Comparison of ENCODE assay signal across 25 cellular contexts in genomic region chr17:47634870-47635269, GRCh38. TPM values are rescaled to one million over a fixed set of nuclear protein-coding genes. Genes with fewer than 3 reads are reported as not detected.
A peak's percentile ranks its signal among the peaks of the same experiment; 100 is the strongest.
DNase-seq lines count a peak whose midpoint lies in the region; ATAC-seq, FAIRE-seq and TF ChIP-seq lines count a peak whose summit lies in the region.
"Had no signal": no experiment of that assay in that cellular context is flagged by ENCODE, and none has a peak within 500 bp of the region (broad histone marks: within the 10 kb centered on the region; RNA-seq: fewer than 3 reads in every experiment).

No MANE protein-coding gene starts in this region.

- in situ Hi-C loops in Panc1 (cut with HindIII; ENCODE audit: low pct_unique_long_range_greater_than_20kb, low sequenced_read_pairs), result no loop called here

- DNase-seq in activated CD4-positive, alpha-beta T cell treated with anti-CD3 and anti-CD28 coated beads for 36 hours, result no peak
- DNase-seq in activated CD4-positive, alpha-beta T cell treated with anti-CD3 and anti-CD28 coated beads for 1 hour, result no peak
- no peak for DNase-seq in Panc1 (ENCODE audit: low read depth, low spot score)
- DNase-seq in endothelial cell of umbilical vein (ENCODE audit: low read depth, low spot score), result no peak
- DNase-seq in natural killer cell, result peak; percentile 29
- DNase-seq in activated naive CD4-positive, alpha-beta T cell treated with anti-CD3 and anti-CD28 coated beads for 36 hours, result no peak
- no peak for DNase-seq in foreskin keratinocyte
- no peak for DNase-seq in SKM-1 (lab: John Stamatoyannopoulos, UW; ENCODE audit: unreplicated experiment)
- DNase-seq: Caco-2, DMS153, DND-41, GM23248, H7, HCEC 1CT had no signal

- TF ChIP-seq CTCF in Panc1 (IDR thresholded peaks at IDR 0.05) (no peak), endothelial cell of umbilical vein (IDR thresholded peaks at IDR 0.05; ENCODE audit: extremely low read depth in 1 of 2, insufficient read depth in 1 of 2, low read depth in 1 of 2, low read length in 2 of 2) (no peak), natural killer cell (IDR thresholded peaks at IDR 0.05) (no peak), foreskin keratinocyte (conservative IDR thresholded peaks at IDR 0.05) (no peak)

- H3K27me3 Mint-ChIP-seq in activated CD4-positive, alpha-beta T cell treated with anti-CD3 and anti-CD28 coated beads for 36 hours, result no peaks in the 10 kb centered on the region
- H3K27me3 Mint-ChIP-seq in natural killer cell (ENCODE audit: low read depth in 2 of 2), result no peaks in the 10 kb centered on the region
- H3K27me3 Mint-ChIP-seq in activated naive CD4-positive, alpha-beta T cell treated with anti-CD3 and anti-CD28 coated beads for 36 hours (ENCODE audit: low read depth), result no peaks in the 10 kb centered on the region
- H3K27me3 Mint-ChIP-seq: B cell; CD4-positive, CD25-positive, alpha-beta regulatory T cell had no signal

- H3K4me2 ChIP-seq in endothelial cell of umbilical vein (ENCODE audit: insufficient read depth, low read length), result no peak overlapping the region
- H3K4me2 ChIP-seq: BLaER1 had no signal

- H3K27me3 ChIP-seq in Panc1 (ENCODE audit: control insufficient read depth, insufficient read depth, low read length), result no peaks in the 10 kb centered on the region
- H3K27me3 ChIP-seq in endothelial cell of umbilical vein (ENCODE audit: control insufficient read depth in 2 of 2, insufficient read depth in 2 of 2, low read length in 2 of 2), result no peaks in the 10 kb centered on the region
- H3K27me3 ChIP-seq in foreskin keratinocyte, result no peaks in the 10 kb centered on the region
- H3K27me3 ChIP-seq: BLaER1 had no signal

- no peaks in the 10 kb centered on the region for H3K9me1 ChIP-seq in endothelial cell of umbilical vein (replicated peaks; ENCODE audit: control insufficient read depth, extremely low read depth, insufficient read depth, low read length)

- no peaks in the 10 kb centered on the region for H3K9me3 Mint-ChIP-seq in activated CD4-positive, alpha-beta T cell treated with anti-CD3 and anti-CD28 coated beads for 36 hours (ENCODE audit: low read depth)
- no peaks in the 10 kb centered on the region for H3K9me3 Mint-ChIP-seq in natural killer cell
- H3K9me3 Mint-ChIP-seq in activated naive CD4-positive, alpha-beta T cell treated with anti-CD3 and anti-CD28 coated beads for 36 hours, result no peaks in the 10 kb centered on the region
- H3K9me3 Mint-ChIP-seq: CD4-positive, CD25-positive, alpha-beta regulatory T cell; CD8-positive, alpha-beta T cell had no signal

- POLR2A ChIA-PET in activated CD4-positive, alpha-beta T cell treated with anti-CD3 and anti-CD28 coated beads for 36 hours (lab: Charles Lee), result no interaction called here
- POLR2A ChIA-PET in Panc1 (lab: Charles Lee), result no interaction called here
- POLR2A ChIA-PET in endothelial cell of umbilical vein (lab: Charles Lee), result no interaction called here

- no peak overlapping the region for H3K4me3 ChIP-seq in Panc1 (ENCODE audit: low read depth in 2 of 2, low read length in 2 of 2)
- H3K4me3 ChIP-seq in endothelial cell of umbilical vein (replicated peaks in 1 of 3; ENCODE audit: insufficient read depth in 1 of 3, low read depth in 1 of 3, low read length in 3 of 3), result no peak overlapping the region
- H3K4me3 ChIP-seq: BLaER1, GM23248 had no signal

- CTCF ChIA-PET in activated CD4-positive, alpha-beta T cell treated with anti-CD3 and anti-CD28 coated beads for 36 hours (lab: Charles Lee), result interaction anchor here (0.7 to 3.1 kb wide), 2 partner anchors 15 to 19 kb away, joined by 3 to 8 read pairs; no protein-coding TSS in a partner anchor
- CTCF ChIA-PET in Panc1 (lab: Charles Lee) (no interaction called here), endothelial cell of umbilical vein (lab: Charles Lee) (no interaction called here)
- CTCF ChIA-PET in activated naive CD4-positive, alpha-beta T cell treated with anti-CD3 and anti-CD28 coated beads for 36 hours (lab: Charles Lee), result no interaction called here

- H3K4me1 ChIP-seq in Panc1 (ENCODE audit: control insufficient read depth, insufficient read depth, low read length), result no peaks in the 10 kb centered on the region
- peaks cover 9% of the 10 kb centered on the region for H3K4me1 ChIP-seq in endothelial cell of umbilical vein (ENCODE audit: control insufficient read depth, extremely low read depth, insufficient read depth, low read length)
- peaks cover 8% of the 10 kb centered on the region for H3K4me1 ChIP-seq in foreskin keratinocyte
- H3K4me1 ChIP-seq: Caco-2 had no signal

- peak; percentile 9 for ATAC-seq in activated CD4-positive, alpha-beta T cell treated with anti-CD3 and anti-CD28 coated beads for 36 hours
- ATAC-seq in Panc1, result 0 out of 2 replicates have a peak, but pooled peaks have one; percentile 33
- ATAC-seq in natural killer cell, result peak; percentile 92 to 98 (median 96)
- no peak for ATAC-seq in foreskin keratinocyte
- ATAC-seq: CD8-positive, alpha-beta T cell had no signal

- peaks cover 5% of the 10 kb centered on the region for H3K36me3 Mint-ChIP-seq in activated CD4-positive, alpha-beta T cell treated with anti-CD3 and anti-CD28 coated beads for 36 hours (ENCODE audit: low read depth)
- no peaks in the 10 kb centered on the region for H3K36me3 Mint-ChIP-seq in natural killer cell
- H3K36me3 Mint-ChIP-seq in activated naive CD4-positive, alpha-beta T cell treated with anti-CD3 and anti-CD28 coated beads for 36 hours (ENCODE audit: low read depth), result peaks cover 4% of the 10 kb centered on the region

- H3K9ac ChIP-seq in endothelial cell of umbilical vein (replicated peaks; ENCODE audit: extremely low read depth, insufficient read depth, low read length), result no peak overlapping the region
- H3K9ac ChIP-seq: BLaER1, GM23248 had no signal

- BruUV-seq in Panc1 (replicated peaks; lab: Mats Ljungman, UMichigan) (no TSS peak), endothelial cell of umbilical vein (replicated peaks; lab: Mats Ljungman, UMichigan) (no TSS peak)

- H4K20me1 ChIP-seq in endothelial cell of umbilical vein (replicated peaks; ENCODE audit: control insufficient read depth, extremely low read depth, insufficient read depth, low read length), result no peaks in the 10 kb centered on the region
- H4K20me1 ChIP-seq: BLaER1 had no signal

- H3K9me3 ChIP-seq in Panc1 (ENCODE audit: control insufficient read depth, insufficient read depth, low read depth, low read length) (no peaks in the 10 kb centered on the region), endothelial cell of umbilical vein (replicated peaks; ENCODE audit: control insufficient read depth, insufficient read depth, low read length) (no peaks in the 10 kb centered on the region)
- H3K9me3 ChIP-seq: BLaER1, Caco-2 had no signal

- no peaks in the 10 kb centered on the region for H3K79me2 ChIP-seq in endothelial cell of umbilical vein (ENCODE audit: control insufficient read depth, insufficient read depth, low read length)

- FAIRE-seq in endothelial cell of umbilical vein (lab: Jason Lieb, UNC), result peak; percentile 18
- FAIRE-seq: A204.1, G401.6, GM12892, GM19239, H1 had no signal

- intact Hi-C loops in activated CD4-positive, alpha-beta T cell treated with anti-CD3 and anti-CD28 coated beads for 36 hours (cut with DNase I, micrococcal nuclease), result no loop called here
- intact Hi-C loops in Panc1 (cut with micrococcal nuclease; ENCODE audit: unreplicated experiment) (no loop called here), endothelial cell of umbilical vein (cut with micrococcal nuclease) (no loop called here), natural killer cell (cut with micrococcal nuclease) (loop anchor here (1.0 kb wide), 1 partner anchor 14 kb away; the partner anchor contains the start of gene KPNB1)
- intact Hi-C loops in activated naive CD4-positive, alpha-beta T cell treated with anti-CD3 and anti-CD28 coated beads for 36 hours (cut with micrococcal nuclease), result no loop called here

- dilution Hi-C loops in endothelial cell of umbilical vein (cut with MboI; ENCODE audit: extremely low pct_ligation_motif_present, low sequenced_read_pairs), result no loop called here

- H3K36me3 ChIP-seq in Panc1 (ENCODE audit: control insufficient read depth, insufficient read depth, low read length), result no peaks in the 10 kb centered on the region
- H3K36me3 ChIP-seq in endothelial cell of umbilical vein (ENCODE audit: control insufficient read depth in 2 of 2, extremely low read depth in 1 of 2, insufficient read depth in 2 of 2, low read length in 2 of 2), result no peaks in the 10 kb centered on the region

- no peak overlapping the region for H3K4me3 Mint-ChIP-seq in activated CD4-positive, alpha-beta T cell treated with anti-CD3 and anti-CD28 coated beads for 36 hours
- H3K4me3 Mint-ChIP-seq in natural killer cell, result peak overlapping the region; percentile 65
- H3K4me3 Mint-ChIP-seq in activated naive CD4-positive, alpha-beta T cell treated with anti-CD3 and anti-CD28 coated beads for 36 hours, result no peak overlapping the region
- H3K4me3 Mint-ChIP-seq: B cell; CD4-positive, CD25-positive, alpha-beta regulatory T cell; CD8-positive, alpha-beta T cell had no signal

- H3K27ac Mint-ChIP-seq in activated CD4-positive, alpha-beta T cell treated with anti-CD3 and anti-CD28 coated beads for 36 hours, result no peak overlapping the region
- peak overlapping the region; percentile 55 to 79 for H3K27ac Mint-ChIP-seq in natural killer cell
- no peak overlapping the region for H3K27ac Mint-ChIP-seq in activated naive CD4-positive, alpha-beta T cell treated with anti-CD3 and anti-CD28 coated beads for 36 hours
- H3K27ac Mint-ChIP-seq: B cell; CD4-positive, CD25-positive, alpha-beta regulatory T cell; CD8-positive, alpha-beta T cell had no signal

- TF ChIP-seq POLR2A in endothelial cell of umbilical vein (IDR thresholded peaks at IDR 0.05; ENCODE audit: low read depth, low read length), result no peak

- no peak overlapping the region for H2AFZ ChIP-seq in endothelial cell of umbilical vein (ENCODE audit: low read depth, low read length)
- H2AFZ ChIP-seq: GM23248 had no signal

- H3K4me1 Mint-ChIP-seq in activated CD4-positive, alpha-beta T cell treated with anti-CD3 and anti-CD28 coated beads for 36 hours, result peaks cover 8% of the 10 kb centered on the region
- H3K4me1 Mint-ChIP-seq in natural killer cell, result peaks cover 20 to 26% of the 10 kb centered on the region in 2 donors
- peaks cover 9% of the 10 kb centered on the region for H3K4me1 Mint-ChIP-seq in activated naive CD4-positive, alpha-beta T cell treated with anti-CD3 and anti-CD28 coated beads for 36 hours (ENCODE audit: low read depth)
- H3K4me1 Mint-ChIP-seq: B cell had no signal

- H3K27ac ChIP-seq in Panc1 (ENCODE audit: low read length) (no peak overlapping the region), endothelial cell of umbilical vein (ENCODE audit: insufficient read depth, low read depth, low read length) (no peak overlapping the region), foreskin keratinocyte (no peak overlapping the region)
- H3K27ac ChIP-seq: 22Rv1, BLaER1, C4-2B, GM23248 had no signal

RNA-seq across cellular contexts. Expression of gene KPNB1, which starts 14.8 kb away (rescaled TPM):
- total RNA-seq in activated CD4-positive, alpha-beta T cell treated with anti-CD3 and anti-CD28 coated beads for 36 hours, result 100 to 1,000 TPM; 640 to 656 TPM
- total RNA-seq in Panc1 (2021; ENCODE audit: unreplicated experiment) (666 TPM), endothelial cell of umbilical vein (495 and 508 TPM in 2 replicates), natural killer cell (100 to 1,000 TPM; 236 to 273 (median 259) TPM), foreskin keratinocyte (313 and 344 TPM in 2 replicates)
- 250 TPM for polyA plus RNA-seq in Panc1 (2012; ENCODE audit: insufficient read length)
- polyA plus RNA-seq in endothelial cell of umbilical vein (108 and 119 TPM in 2 replicates), foreskin keratinocyte (75.6 and 107 TPM in 2 replicates)
- 131 and 149 TPM in 2 replicates for polyA plus RNA-seq in endothelial cell of umbilical vein (2011; cell fraction: cytosol; rRNA removed)
- 215 and 290 TPM in 2 replicates for polyA plus RNA-seq in endothelial cell of umbilical vein (2011; cell fraction: nucleus; rRNA removed)
- polyA plus RNA-seq in endothelial cell of umbilical vein (2012), result 283 and 399 TPM in 2 replicates
- polyA minus RNA-seq in endothelial cell of umbilical vein, result 310 and 339 TPM in 2 replicates
- 181 TPM for polyA minus RNA-seq in endothelial cell of umbilical vein (2011; cell fraction: cytosol; rRNA and poly(A)+ RNA removed)
- polyA minus RNA-seq in endothelial cell of umbilical vein (2011; cell fraction: nucleus; rRNA and poly(A)+ RNA removed), result 113 and 201 TPM in 2 replicates
- total RNA-seq in activated naive CD4-positive, alpha-beta T cell treated with anti-CD3 and anti-CD28 coated beads for 36 hours, result 100 to 1,000 TPM; 602 to 614 TPM

RNA-seq across cellular contexts. Expression of gene TBKBP1, which starts 59.1 kb away (rescaled TPM):
- 10 to 100 TPM; 21.8 to 23.1 TPM for total RNA-seq in activated CD4-positive, alpha-beta T cell treated with anti-CD3 and anti-CD28 coated beads for 36 hours
- total RNA-seq in Panc1 (2021; ENCODE audit: unreplicated experiment) (12.0 TPM), endothelial cell of umbilical vein (11.7 and 15.3 TPM in 2 replicates), natural killer cell (10 to 100 TPM; 21.4 to 38.9 (median 37.6) TPM), foreskin keratinocyte (7.3 and 8.7 TPM in 2 replicates)
- 18.5 TPM for polyA plus RNA-seq in Panc1 (2012; ENCODE audit: insufficient read length)
- polyA plus RNA-seq in endothelial cell of umbilical vein (7.0 and 7.2 TPM in 2 replicates), foreskin keratinocyte (6.2 and 6.9 TPM in 2 replicates)
- polyA plus RNA-seq in endothelial cell of umbilical vein (2011; cell fraction: cytosol; rRNA removed), result 6.8 and 8.3 TPM in 2 replicates
- 31.1 and 36.6 TPM in 2 replicates for polyA plus RNA-seq in endothelial cell of umbilical vein (2011; cell fraction: nucleus; rRNA removed)
- polyA plus RNA-seq in endothelial cell of umbilical vein (2012), result 15.1 and 20.0 TPM in 2 replicates
- polyA minus RNA-seq in endothelial cell of umbilical vein, result 4.3 and 9.9 TPM in 2 replicates
- polyA minus RNA-seq in endothelial cell of umbilical vein (2011; cell fraction: cytosol; rRNA and poly(A)+ RNA removed), result not detected
- 4.6 and 6.5 TPM in 2 replicates for polyA minus RNA-seq in endothelial cell of umbilical vein (2011; cell fraction: nucleus; rRNA and poly(A)+ RNA removed)
- 10 to 100 TPM; 19.5 to 19.7 TPM for total RNA-seq in activated naive CD4-positive, alpha-beta T cell treated with anti-CD3 and anti-CD28 coated beads for 36 hours

Comparison
In these comparisons a context has a peak if more than half of its experiments do, and no peak if none do; other contexts are left out.
1. H3K27ac Mint-ChIP-seq: peak in natural killer cell (2 of 2); none in activated CD4-positive, alpha-beta T cell treated with anti-CD3 and anti-CD28 coated beads for 36 hours (single experiment) and activated naive CD4-positive, alpha-beta T cell treated with anti-CD3 and anti-CD28 coated beads for 36 hours (single experiment).